In the genomic region with DNA sequence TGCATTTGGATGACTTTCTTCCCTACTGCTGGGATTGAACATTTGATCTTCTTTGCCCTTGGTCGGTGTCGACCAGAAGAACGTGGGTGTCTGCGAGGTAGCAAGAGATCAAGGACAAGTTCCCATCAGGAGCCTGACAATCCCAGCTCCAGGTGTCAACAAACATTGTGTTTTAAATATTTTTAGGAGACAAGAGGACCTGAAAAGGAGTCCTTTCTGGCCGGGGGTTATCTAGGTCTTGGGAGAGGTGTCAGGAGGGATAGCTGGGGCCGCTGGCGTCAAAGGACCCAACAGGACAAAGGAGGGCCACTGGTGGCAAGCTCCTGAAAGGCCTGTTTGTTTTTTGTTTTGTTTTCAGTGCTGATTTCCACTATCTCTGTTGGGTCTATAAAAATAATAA, we compare ENCODE assay signal across 26 cellular contexts.
"Had no signal": no experiment of that assay in that cellular context is flagged by ENCODE, and none has a peak within 500 bp of the region (broad histone marks: within the 10 kb centered on the region; RNA-seq: fewer than 3 reads in every experiment).

No MANE protein-coding gene starts in this region.

- H3K36me3 Mint-ChIP-seq: memory B cell; mesothelial cell of epicardium; naive B cell; naive thymus-derived CD8-positive, alpha-beta T cell had no signal

- H3K27me3 ChIP-seq: esophagus squamous epithelium, gastrocnemius medialis, left lung had no signal

- H3K4me3 ChIP-seq: coronary artery, dorsolateral prefrontal cortex, esophagus squamous epithelium, gastrocnemius medialis, heart right ventricle, left lung, lung, mucosa of descending colon had no signal

- DNase-seq: dermis blood vessel endothelial cell; dorsolateral prefrontal cortex; effector CD4-positive, alpha-beta T cell; effector memory CD4-positive, alpha-beta T cell; erythroblast; esophagus squamous epithelium; foreskin fibroblast; foreskin melanocyte; gastrocnemius medialis; glutamatergic neuron; head of caudate nucleus; heart right ventricle; hippocampal formation; left cardiac atrium; left lung; left ventricle myocardium superior; mammary epithelial cell; mucosa of descending colon; naive B cell; naive thymus-derived CD8-positive, alpha-beta T cell had no signal

- H3K4me1 ChIP-seq: esophagus squamous epithelium, gastrocnemius medialis, heart right ventricle, left lung had no signal

- ATAC-seq: esophagus mucosa; gastrocnemius medialis; heart right ventricle; left cardiac atrium; left lung; left ventricle myocardium superior; mucosa of descending colon; naive thymus-derived CD8-positive, alpha-beta T cell had no signal

- H3K27me3 Mint-ChIP-seq: memory B cell had no signal

- H3K4me1 Mint-ChIP-seq: memory B cell; mesothelial cell of epicardium; naive B cell; naive thymus-derived CD8-positive, alpha-beta T cell had no signal

- H3K27ac Mint-ChIP-seq: memory B cell; mesothelial cell of epicardium; naive B cell; naive thymus-derived CD8-positive, alpha-beta T cell had no signal

- H3K9me3 ChIP-seq: esophagus squamous epithelium, gastrocnemius medialis had no signal

- H3K36me3 ChIP-seq: esophagus squamous epithelium, gastrocnemius medialis, heart right ventricle, left lung had no signal

- H3K4me3 Mint-ChIP-seq: memory B cell; mesothelial cell of epicardium; naive B cell; naive thymus-derived CD8-positive, alpha-beta T cell had no signal

- H3K27ac ChIP-seq: coronary artery, dorsolateral prefrontal cortex, epithelial cell of prostate, esophagus squamous epithelium, gastrocnemius medialis, heart right ventricle, left lung had no signal
